20 cellular contexts compared by ENCODE assay signal in the genomic region with DNA sequence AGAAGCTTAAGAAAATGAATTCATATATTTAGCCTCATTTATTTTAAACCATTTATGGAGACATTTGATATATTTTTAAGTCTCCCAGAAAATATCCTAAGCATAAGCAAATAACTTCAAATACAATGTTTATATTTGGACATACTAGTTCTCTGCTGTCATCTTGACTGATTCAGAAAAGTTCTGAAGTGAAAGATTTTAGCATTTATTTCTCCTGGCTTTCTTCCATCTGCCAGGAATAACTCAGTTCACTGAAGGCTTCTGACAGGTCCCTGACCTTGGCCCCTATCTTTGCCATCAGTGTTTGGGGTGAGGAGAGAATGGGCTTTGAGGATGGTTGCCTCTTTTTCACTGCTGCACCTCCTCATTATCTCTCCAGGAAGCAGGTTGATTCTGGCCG.
DNase-seq lines count a peak whose midpoint lies in the region; ATAC-seq and TF ChIP-seq lines count a peak whose summit lies in the region.
"Had no signal": no experiment of that assay in that cellular context is flagged by ENCODE, and none has a peak within 500 bp of the region (broad histone marks: within the 10 kb centered on the region; RNA-seq: fewer than 3 reads in every experiment).

No MANE protein-coding gene starts in this region.

- H3K4me1 Mint-ChIP-seq in osteocyte (ENCODE audit: unreplicated experiment), result peaks cover 54% of the 10 kb centered on the region
- H3K4me1 Mint-ChIP-seq: CD4-positive, CD25-positive, alpha-beta regulatory T cell; CD8-positive, alpha-beta memory T cell had no signal

- no peak for TF ChIP-seq CTCF in osteocyte (IDR thresholded peaks at IDR 0.05)

- peak; percentile 3 for DNase-seq in HCEC 1CT
- DNase-seq in adipocyte (ENCODE audit: low read depth), result peak; percentile 30
- peak; percentile 54 for DNase-seq in fibroblast of peridontal ligament (ENCODE audit: extremely low read depth)
- DNase-seq in osteocyte (ENCODE audit: extremely low spot score, unreplicated experiment), result no peak
- DNase-seq in cardiac septum (ENCODE audit: low spot score), result no peak
- no peak for DNase-seq in NCI-H748 treated with DMSO at 0.1 percent for 48 hours (lab: John Stamatoyannopoulos, UW)
- DNase-seq in ureter (ENCODE audit: low spot score), result no peak
- DNase-seq: ACHN; BE2C; C1 segment of cervical spinal cord; Caco-2; CD4-positive, CD25-positive, alpha-beta regulatory T cell; CD8-positive, alpha-beta memory T cell; DMS79; GF-D8; GM23248; HFFc6 had no signal

- no peaks in the 10 kb centered on the region for H3K36me3 Mint-ChIP-seq in osteocyte (ENCODE audit: unreplicated experiment)
- H3K36me3 Mint-ChIP-seq: CD4-positive, CD25-positive, alpha-beta regulatory T cell; CD8-positive, alpha-beta memory T cell had no signal

- no peak for ATAC-seq in GM18867 (IDR thresholded peaks at IDR 0.05; ENCODE audit: unreplicated experiment)
- ATAC-seq: HCT116, K562 had no signal

- H3K9ac ChIP-seq in adipocyte (ENCODE audit: low read length), result no peak overlapping the region
- H3K9ac ChIP-seq: GM23248 had no signal

- no peaks in the 10 kb centered on the region for H3K9me3 ChIP-seq in adipocyte (ENCODE audit: control insufficient read depth, low read length)
- H3K9me3 ChIP-seq: BE2C, Caco-2 had no signal

- no peak overlapping the region for H3K4me3 ChIP-seq in adipocyte (ENCODE audit: low read length)
- H3K4me3 ChIP-seq: GM23248, K562 had no signal

- H3K27me3 ChIP-seq in adipocyte (replicated peaks; ENCODE audit: control insufficient read depth, insufficient read depth, low read length), result no peaks in the 10 kb centered on the region

- no peaks in the 10 kb centered on the region for H3K36me3 ChIP-seq in adipocyte (ENCODE audit: control insufficient read depth, insufficient read depth, low read length, severe bottlenecking)
- H3K36me3 ChIP-seq: BE2C had no signal

- H3K27me3 Mint-ChIP-seq in osteocyte (ENCODE audit: unreplicated experiment), result no peaks in the 10 kb centered on the region
- H3K27me3 Mint-ChIP-seq: CD4-positive, CD25-positive, alpha-beta regulatory T cell; CD8-positive, alpha-beta memory T cell had no signal

- intact Hi-C loops in cardiac septum (cut with DNase I), result no loop called here

- H3K27ac Mint-ChIP-seq in osteocyte (ENCODE audit: unreplicated experiment), result peak overlapping the region; percentile 80
- H3K27ac Mint-ChIP-seq: CD4-positive, CD25-positive, alpha-beta regulatory T cell; CD8-positive, alpha-beta memory T cell; HFFc6 had no signal

- H3K4me1 ChIP-seq in adipocyte (ENCODE audit: control insufficient read depth, insufficient read depth, low read length), result peaks cover 16% of the 10 kb centered on the region
- H3K4me1 ChIP-seq: BE2C, Caco-2 had no signal

- no peak overlapping the region for H3K4me3 Mint-ChIP-seq in osteocyte (ENCODE audit: unreplicated experiment)
- H3K4me3 Mint-ChIP-seq: CD4-positive, CD25-positive, alpha-beta regulatory T cell; CD8-positive, alpha-beta memory T cell; HFFc6 had no signal

- H3K9me3 Mint-ChIP-seq in osteocyte (ENCODE audit: unreplicated experiment), result no peaks in the 10 kb centered on the region
- H3K9me3 Mint-ChIP-seq: HFFc6 had no signal

Comparison
In these comparisons a context has a peak if more than half of its experiments do, and no peak if none do; other contexts are left out.
1. DNase-seq: peak in HCEC 1CT (single experiment), adipocyte (single experiment) and fibroblast of peridontal ligament (single experiment); none in osteocyte (single experiment), cardiac septum (single experiment), NCI-H748 treated with DMSO at 0.1 percent for 48 hours (single experiment) and ureter (single experiment).